Comparison of ENCODE assay signal across 34 cellular contexts in genomic region chr1:208265525-208265924, GRCh38.
"Had no signal": no experiment of that assay in that cellular context is flagged by ENCODE, and none has a peak within 500 bp of the region (broad histone marks: within the 10 kb centered on the region; RNA-seq: fewer than 3 reads in every experiment).

No MANE protein-coding gene starts in this region.

- H3K27ac Mint-ChIP-seq: activated naive CD4-positive, alpha-beta T cell treated with anti-CD3 and anti-CD28 coated beads, Interleukin-2, amount 50 U/mL, for 24 hours; activated naive CD4-positive, alpha-beta T cell treated with anti-CD3 and anti-CD28 coated beads, Interleukin-2, amount 50 U/mL, for 72 hours; activated naive CD8-positive, alpha-beta T cell; activated naive CD8-positive, alpha-beta T cell treated with anti-CD3 and anti-CD28 coated beads, Interleukin-2, amount 10 ng/mL, durations not matched to agents 7 days and 5 days; activated T-cell treated with anti-CD3 and anti-CD28 coated beads, Interleukin-2, amount 50 U/mL, for 24 hours; activated T-cell treated with anti-CD3 and anti-CD28 coated beads, Interleukin-2, amount 50 U/mL, for 72 hours; activated T-helper 1 cell treated with anti-CD3 and anti-CD28 coated beads, Interleukin-12 subunit alpha, Interleukin-12 subunit beta, Interleukin-2, Interleukin-4 antibody, amounts not matched to agents 30 ng/mL and 10 ng/mL and 1 ng/mL, durations not matched to agents 14 hours and 24 hours and 36 hours; activated T-helper 17 cell treated with anti-CD3 and anti-CD28 coated beads, Interleukin-2, amount 50 U/mL, for 72 hours; activated T-helper 2 cell treated with anti-CD3 and anti-CD28 coated beads, Interferon-gamma antibody, Interleukin-2, Interleukin-4, amounts not matched to agents 10 μg/mL and 5 μg/mL and 100 μg/mL, durations not matched to agents 14 hours and 24 hours and 36 hours had no signal

- H3K36me3 ChIP-seq: adrenal gland, ascending aorta, brain microvascular endothelial cell, breast epithelium, cardiac muscle cell had no signal

- H3K9me3 ChIP-seq: adrenal gland, body of pancreas had no signal

- H3K27me3 ChIP-seq: adrenal gland, ascending aorta, cardiac muscle cell had no signal

- H3K27ac ChIP-seq: adrenal gland, body of pancreas, brain microvascular endothelial cell, breast epithelium, cardiac muscle cell had no signal

- H3K36me3 Mint-ChIP-seq: activated naive CD4-positive, alpha-beta T cell treated with anti-CD3 and anti-CD28 coated beads, Interleukin-2, amount 50 U/mL, for 24 hours; activated naive CD4-positive, alpha-beta T cell treated with anti-CD3 and anti-CD28 coated beads, Interleukin-2, amount 50 U/mL, for 72 hours; activated naive CD8-positive, alpha-beta T cell; activated naive CD8-positive, alpha-beta T cell treated with anti-CD3 and anti-CD28 coated beads, Interleukin-2, amount 10 ng/mL, durations not matched to agents 7 days and 5 days; brain had no signal

- H3K4me1 Mint-ChIP-seq: activated naive CD4-positive, alpha-beta T cell treated with anti-CD3 and anti-CD28 coated beads, Interleukin-2, amount 50 U/mL, for 24 hours; activated naive CD8-positive, alpha-beta T cell treated with anti-CD3 and anti-CD28 coated beads, Interleukin-2, amount 10 ng/mL, durations not matched to agents 7 days and 5 days; activated T-helper 17 cell treated with anti-CD3 and anti-CD28 coated beads, Interleukin-2, amount 50 U/mL, for 72 hours; central memory CD8-positive, alpha-beta T cell had no signal

- ATAC-seq: activated naive CD4-positive, alpha-beta T cell treated with anti-CD3 and anti-CD28 coated beads, Interleukin-2, amount 50 U/mL, for 72 hours; activated T-cell treated with anti-CD3 and anti-CD28 coated beads, Interleukin-2, amount 50 U/mL, for 4 hours; activated T-cell treated with anti-CD3 and anti-CD28 coated beads, Interleukin-2, amount 50 U/mL, for 72 hours; activated T-helper 17 cell treated with anti-CD3 and anti-CD28 coated beads, Interleukin-2, amount 50 U/mL, for 72 hours had no signal

- H3K4me3 Mint-ChIP-seq: activated naive CD4-positive, alpha-beta T cell treated with anti-CD3 and anti-CD28 coated beads, Interleukin-2, amount 50 U/mL, for 24 hours; activated naive CD8-positive, alpha-beta T cell; activated naive CD8-positive, alpha-beta T cell treated with anti-CD3 and anti-CD28 coated beads, Interleukin-2, amount 10 ng/mL, durations not matched to agents 7 days and 5 days; activated T-cell treated with anti-CD3 and anti-CD28 coated beads, Interleukin-2, amount 50 U/mL, for 24 hours; activated T-cell treated with anti-CD3 and anti-CD28 coated beads, Interleukin-2, amount 50 U/mL, for 4 hours; activated T-cell treated with anti-CD3 and anti-CD28 coated beads, Interleukin-2, amount 50 U/mL, for 72 hours; activated T-helper 1 cell treated with anti-CD3 and anti-CD28 coated beads, Interleukin-12 subunit alpha, Interleukin-12 subunit beta, Interleukin-2, Interleukin-4 antibody, amounts not matched to agents 30 ng/mL and 10 ng/mL and 1 ng/mL, durations not matched to agents 14 hours and 24 hours and 36 hours; activated T-helper 17 cell treated with anti-CD3 and anti-CD28 coated beads, Interleukin-2, amount 50 U/mL, for 72 hours; central memory CD8-positive, alpha-beta T cell had no signal

- DNase-seq: activated effector memory CD4-positive, alpha-beta T cell treated with anti-CD3 and anti-CD28 coated beads, Interleukin-2, amount 50 U/mL, for 16 hours; activated effector memory CD4-positive, alpha-beta T cell treated with Interleukin-2 at 50 U/mL for 16 hours; activated gamma-delta T cell; activated gamma-delta T cell treated with Interleukin-2 at 50 U/mL for 16 hours; activated naive CD4-positive, alpha-beta T cell; activated naive CD4-positive, alpha-beta T cell treated with anti-CD3 and anti-CD28 coated beads, Interleukin-2, amount 50 U/mL, for 16 hours; activated naive CD4-positive, alpha-beta T cell treated with Interleukin-2 at 50 U/mL for 16 hours; activated naive CD8-positive, alpha-beta T cell treated with anti-CD3 and anti-CD28 coated beads, Interleukin-2, amount 10 ng/mL, durations not matched to agents 7 days and 5 days; activated T-cell treated with anti-CD3 and anti-CD28 coated beads for 4 hours; activated T-cell treated with anti-CD3 and anti-CD28 coated beads, Interleukin-2, amount 50 U/mL, for 1 hour; activated T-cell treated with anti-CD3 and anti-CD28 coated beads, Interleukin-2, amount 50 U/mL, for 24 hours; activated T-cell treated with anti-CD3 and anti-CD28 coated beads, Interleukin-2, amount 50 U/mL, for 4 hours; activated T-cell treated with anti-CD3 and anti-CD28 coated beads, Interleukin-2, amount 50 U/mL, for 48 hours; activated T-cell treated with anti-CD3 and anti-CD28 coated beads, Interleukin-2, amount 50 U/mL, for 72 hours; adrenal gland; amniotic stem cell; amygdala; body of pancreas; brain microvascular endothelial cell; caudate nucleus; central memory CD4-positive, alpha-beta T cell; cerebellar nuclear complex had no signal

- FAIRE-seq: astrocyte had no signal

- H3K4me1 ChIP-seq: adrenal gland, breast epithelium had no signal

- H3K4me3 ChIP-seq: adrenal gland, ascending aorta, body of pancreas, breast epithelium, cardiac muscle cell had no signal

- H3K9me3 Mint-ChIP-seq: activated naive CD4-positive, alpha-beta T cell treated with anti-CD3 and anti-CD28 coated beads, Interleukin-2, amount 50 U/mL, for 24 hours; activated naive CD4-positive, alpha-beta T cell treated with anti-CD3 and anti-CD28 coated beads, Interleukin-2, amount 50 U/mL, for 72 hours; activated naive CD8-positive, alpha-beta T cell treated with anti-CD3 and anti-CD28 coated beads, Interleukin-2, amount 10 ng/mL, durations not matched to agents 7 days and 5 days; activated T-cell treated with anti-CD3 and anti-CD28 coated beads, Interleukin-2, amount 50 U/mL, for 24 hours; activated T-cell treated with anti-CD3 and anti-CD28 coated beads, Interleukin-2, amount 50 U/mL, for 4 hours; activated T-cell treated with anti-CD3 and anti-CD28 coated beads, Interleukin-2, amount 50 U/mL, for 72 hours; activated T-helper 1 cell treated with anti-CD3 and anti-CD28 coated beads, Interleukin-12 subunit alpha, Interleukin-12 subunit beta, Interleukin-2, Interleukin-4 antibody, amounts not matched to agents 30 ng/mL and 10 ng/mL and 1 ng/mL, durations not matched to agents 14 hours and 24 hours and 36 hours; activated T-helper 17 cell treated with anti-CD3 and anti-CD28 coated beads, Interleukin-2, amount 50 U/mL, for 72 hours; activated T-helper 2 cell treated with anti-CD3 and anti-CD28 coated beads, Interferon-gamma antibody, Interleukin-2, Interleukin-4, amounts not matched to agents 10 μg/mL and 5 μg/mL and 100 μg/mL, durations not matched to agents 14 hours and 24 hours and 36 hours; central memory CD8-positive, alpha-beta T cell had no signal
